Comparison of ENCODE assay signal across 1 cellular context in genomic region chr22:50177537-50178470, GRCh38.
TF ChIP-seq lines count a peak whose summit lies in the region.

No MANE protein-coding gene starts in this region.

TF ChIP-seq in K562, 482 proteins besides CTCF, POLR2A, EP300 and RAD21:
- TF ChIP-seq GABPA (tag; conservative IDR thresholded peaks at IDR 0.05; ENCODE audit: low read depth): no peak
- peak; percentile 79 for TF ChIP-seq ZBTB33 (CRISPR knock-in tag; IDR thresholded peaks at IDR 0.05)
- TF ChIP-seq SRSF9 (IDR thresholded peaks at IDR 0.05; ENCODE audit: borderline replicate concordance, low read depth, low read length): no peak
